8 cellular contexts compared by ENCODE assay signal in genomic region chr11:64767344-64768299, GRCh38. TPM values are rescaled to one million over a fixed set of nuclear protein-coding genes. Genes with fewer than 3 reads are reported as not detected.
DNase-seq lines count a peak whose midpoint lies in the region; ATAC-seq, FAIRE-seq and TF ChIP-seq lines count a peak whose summit lies in the region.

No MANE protein-coding gene starts in this region.

- no peak overlapping the region for H3K9ac ChIP-seq in KMS-11
- no peak overlapping the region for H3K9ac ChIP-seq in HepG2 (ENCODE audit: insufficient read depth, low read depth, low read length)

- TF ChIP-seq RAD21 in HepG2 (CRISPR knock-in tag; IDR thresholded peaks at IDR 0.05), result no peak

- CTCF ChIA-PET in HepG2 (lab: Yijun Ruan, JAX; ENCODE audit: low intra/inter-chr PET ratio, low total read pairs), result no interaction called here

- H3K4me1 ChIP-seq in KMS-11 (ENCODE audit: low read depth, poor library complexity, severe bottlenecking), result peaks cover 29% of the 10 kb centered on the region
- H3K4me1 ChIP-seq in HepG2 (ENCODE audit: insufficient read depth, low read length), result peaks cover 3% of the 10 kb centered on the region; the same call in 1 of the 2 replicates

- H3K27me3 ChIP-seq in KMS-11 (ENCODE audit: insufficient read depth, low read depth) (no peaks in the 10 kb centered on the region), HepG2 (ENCODE audit: control insufficient read depth in 1 of 2, insufficient read depth in 2 of 2, low read length in 2 of 2) (no peaks in the 10 kb centered on the region)

- H3K79me2 ChIP-seq in KMS-11 (ENCODE audit: insufficient read depth, low read depth) (peaks cover 40% of the 10 kb centered on the region), HepG2 (ENCODE audit: insufficient read depth, low read length) (peaks cover 14% of the 10 kb centered on the region)

- H3K27ac ChIP-seq in KMS-11, result no peak overlapping the region
- H3K27ac ChIP-seq in HepG2 (ENCODE audit: extremely low read length, insufficient read depth, low read length), result no peak overlapping the region

- H2AFZ ChIP-seq in KMS-11 (ENCODE audit: low read depth) (no peak overlapping the region), HepG2 (ENCODE audit: low read length) (no peak overlapping the region)

- POLR2A ChIA-PET in HepG2 (lab: Yijun Ruan, JAX), result no interaction called here

- WGBS in HepG2 (ENCODE audit: low lambda C conversion rate), result 78% methylated on average over 14 of the region's 19 CpGs

- H3K4me3 ChIP-seq in KMS-11 (IDR thresholded peaks at IDR 0.05; ENCODE audit: insufficient read depth, low read depth, low read length) (no peak overlapping the region), HepG2 (replicated peaks in 1 of 3; ENCODE audit: insufficient read depth in 1 of 3, low read depth in 2 of 3, low read length in 3 of 3) (no peak overlapping the region)

- H4K20me1 ChIP-seq in KMS-11 (ENCODE audit: insufficient read depth) (peaks cover 28% of the 10 kb centered on the region; the same call in 1 of the 2 replicates), HepG2 (ENCODE audit: insufficient read depth, low read length) (peaks cover 88% of the 10 kb centered on the region)

- no peak overlapping the region for H3K4me2 ChIP-seq in KMS-11
- no peak overlapping the region for H3K4me2 ChIP-seq in HepG2 (ENCODE audit: low read depth, low read length)

- TF ChIP-seq CTCF in KMS-11 (conservative IDR thresholded peaks at IDR 0.05; ENCODE audit: low read depth, low read length), result peak; percentile 79
- peak; percentile 77 for TF ChIP-seq CTCF in HepG2 (CRISPR knock-in tag; IDR thresholded peaks at IDR 0.05)

- TF ChIP-seq EP300 in HepG2 (IDR thresholded peaks at IDR 0.05; ENCODE audit: low read depth in 2 of 2, low read length in 2 of 2) (no peak), HepG2 (CRISPR knock-in tag; IDR thresholded peaks at IDR 0.05; ENCODE audit: borderline replicate concordance) (no peak)

- in situ Hi-C loops in T47D (cut with HindIII; ENCODE audit: low pct_unique_long_range_greater_than_20kb, low sequenced_read_pairs), result no loop called here
- in situ Hi-C loops in HepG2 (cut with HindIII; ENCODE audit: extremely low pct_ligation_motif_present, low pct_unique_long_range_greater_than_20kb), result no loop called here

- no peak for FAIRE-seq in HepG2 (lab: Jason Lieb, UNC)

- H3K36me3 ChIP-seq in KMS-11 (ENCODE audit: insufficient read depth) (peaks cover 46% of the 10 kb centered on the region; the same call in 1 of the 2 replicates), HepG2 (replicated peaks in 1 of 2; ENCODE audit: control insufficient read depth in 1 of 2, insufficient read depth in 2 of 2, low read length in 2 of 2) (peaks cover 58 to 91% of the 10 kb centered on the region in 2 experiments)

- DNase-seq in D341Med (ENCODE audit: low spot score) (peak; percentile 66), UCSD-AML1 (lab: John Stamatoyannopoulos, UW; ENCODE audit: unreplicated experiment) (peak; percentile 60), T47D (ENCODE audit: low read depth in 1 of 2, low spot score in 1 of 2) (peak; percentile 62 to 81), HepG2 (ENCODE audit: low spot score) (peak; percentile 67)
- DNase-seq in stimulated activated CD4-positive, alpha-beta T cell treated with anti-CD3 and anti-CD28 coated beads, TNF-alpha, amount 100 ng/mL, for 48 hours (ENCODE audit: low read depth in 3 of 3), result peak; percentile 56 to 87 (median 80)

- ATAC-seq in HepG2, result peak; percentile 57
- no peak for ATAC-seq in GM18861 (IDR thresholded peaks at IDR 0.05; ENCODE audit: unreplicated experiment)
- no peak for ATAC-seq in GM18868 (IDR thresholded peaks at IDR 0.05; ENCODE audit: unreplicated experiment)

- no peaks in the 10 kb centered on the region for H3K9me3 ChIP-seq in HepG2 (ENCODE audit: low read length)

- BruUV-seq in HepG2 (replicated peaks; lab: Mats Ljungman, UMichigan), result no TSS peak

- peak in 1 of 2 experiments; percentile 26; a peak in 2 of 4 replicates for TF ChIP-seq POLR2A in HepG2 (IDR thresholded peaks at IDR 0.05; ENCODE audit: insufficient read depth in 1 of 2, low read depth in 2 of 2, low read length in 2 of 2)

- intact Hi-C loops in HepG2 (cut with micrococcal nuclease; ENCODE audit: unreplicated experiment), result no loop called here

RNA-seq across cellular contexts. Expression of gene PYGM, which starts 7.8 kb away (rescaled TPM):
- total RNA-seq in HepG2 (2016; rRNA removed; fragmentation: Illumina TruSeq; extraction: Trizol), result 0.11 TPM in 1 of 2 replicates, not detected in the other
- not detected in 2 replicates for total RNA-seq in HepG2 (2016; cell fraction: cytosol; rRNA removed; fragmentation: Illumina TruSeq; extraction: Trizol; ENCODE audit: low read depth)
- 0.06 TPM in 1 of 2 replicates, not detected in the other for total RNA-seq in HepG2 (2016; cell fraction: insoluble cytoplasmic fraction; rRNA removed; fragmentation: Illumina TruSeq; extraction: Trizol)
- not detected in 2 replicates for total RNA-seq in HepG2 (2016; cell fraction: membrane; rRNA removed; fragmentation: Illumina TruSeq; extraction: Trizol)
- total RNA-seq in HepG2 (2016; cell fraction: nucleus; rRNA removed; fragmentation: Illumina TruSeq; extraction: Trizol), result 0.13 and 0.16 TPM in 2 replicates
- polyA plus RNA-seq in HepG2 (2011; rRNA removed), result 0.12 and 0.13 TPM in 2 replicates
- polyA plus RNA-seq in HepG2 (2011; cell fraction: cytosol; rRNA removed), result 0.08 and 0.09 TPM in 2 replicates
- 0.31 and 0.51 TPM in 2 replicates for polyA plus RNA-seq in HepG2 (2011; cell fraction: nucleus; rRNA removed)
- polyA plus RNA-seq in HepG2 (2012), result 0.19 and 0.24 TPM in 2 replicates
- not detected in 2 replicates for polyA plus RNA-seq in HepG2 (2016; cell fraction: cytosol; fragmentation: Illumina TruSeq; extraction: Trizol; ENCODE audit: low read depth)
- not detected in 2 replicates for polyA plus RNA-seq in HepG2 (2016; cell fraction: insoluble cytoplasmic fraction; fragmentation: Illumina TruSeq; extraction: Trizol; ENCODE audit: low read depth)
- polyA plus RNA-seq in HepG2 (2016; cell fraction: membrane; fragmentation: Illumina TruSeq; extraction: Trizol; ENCODE audit: low read depth), result not detected in 2 replicates
- not detected in 2 replicates for polyA plus RNA-seq in HepG2 (2016; cell fraction: nucleus; fragmentation: Illumina TruSeq; extraction: Trizol; ENCODE audit: insufficient read depth, low read depth)
- polyA minus RNA-seq in HepG2 (2011; rRNA and poly(A)+ RNA removed; ENCODE audit: low replicate concordance), result 0.68 and 0.84 TPM in 2 replicates
- polyA minus RNA-seq in HepG2 (2011; cell fraction: cytosol; rRNA and poly(A)+ RNA removed), result 0.26 TPM in 1 of 2 replicates, not detected in the other
- polyA minus RNA-seq in HepG2 (2011; cell fraction: nucleus; rRNA and poly(A)+ RNA removed), result 0.62 and 0.77 TPM in 2 replicates

RNA-seq across cellular contexts. Expression of gene SF1, which starts 10.7 kb away (rescaled TPM):
- 42.5 and 70.4 TPM in 2 replicates for total RNA-seq in HepG2 (2016; rRNA removed; fragmentation: Illumina TruSeq; extraction: Trizol)
- 16.0 and 19.1 TPM in 2 replicates for total RNA-seq in HepG2 (2016; cell fraction: cytosol; rRNA removed; fragmentation: Illumina TruSeq; extraction: Trizol; ENCODE audit: low read depth)
- total RNA-seq in HepG2 (2016; cell fraction: insoluble cytoplasmic fraction; rRNA removed; fragmentation: Illumina TruSeq; extraction: Trizol), result 36.1 and 70.7 TPM in 2 replicates
- total RNA-seq in HepG2 (2016; cell fraction: membrane; rRNA removed; fragmentation: Illumina TruSeq; extraction: Trizol), result 45.9 and 46.6 TPM in 2 replicates
- 163 and 180 TPM in 2 replicates for total RNA-seq in HepG2 (2016; cell fraction: nucleus; rRNA removed; fragmentation: Illumina TruSeq; extraction: Trizol)
- 51.9 and 55.5 TPM in 2 replicates for polyA plus RNA-seq in HepG2 (2011; rRNA removed)
- 14.3 and 16.0 TPM in 2 replicates for polyA plus RNA-seq in HepG2 (2011; cell fraction: cytosol; rRNA removed)
- polyA plus RNA-seq in HepG2 (2011; cell fraction: nucleus; rRNA removed), result 223 and 237 TPM in 2 replicates
- polyA plus RNA-seq in HepG2 (2012), result 130 and 151 TPM in 2 replicates
- polyA plus RNA-seq in HepG2 (2016; cell fraction: cytosol; fragmentation: Illumina TruSeq; extraction: Trizol; ENCODE audit: low read depth), result 30.5 and 31.3 TPM in 2 replicates
- 93.3 and 132 TPM in 2 replicates for polyA plus RNA-seq in HepG2 (2016; cell fraction: insoluble cytoplasmic fraction; fragmentation: Illumina TruSeq; extraction: Trizol; ENCODE audit: low read depth)
- 63.8 and 66.4 TPM in 2 replicates for polyA plus RNA-seq in HepG2 (2016; cell fraction: membrane; fragmentation: Illumina TruSeq; extraction: Trizol; ENCODE audit: low read depth)
- polyA plus RNA-seq in HepG2 (2016; cell fraction: nucleus; fragmentation: Illumina TruSeq; extraction: Trizol; ENCODE audit: insufficient read depth, low read depth), result 426 and 461 TPM in 2 replicates
- 77.9 and 101 TPM in 2 replicates for polyA minus RNA-seq in HepG2 (2011; rRNA and poly(A)+ RNA removed; ENCODE audit: low replicate concordance)
- 31.1 and 32.0 TPM in 2 replicates for polyA minus RNA-seq in HepG2 (2011; cell fraction: cytosol; rRNA and poly(A)+ RNA removed)
- 297 and 338 TPM in 2 replicates for polyA minus RNA-seq in HepG2 (2011; cell fraction: nucleus; rRNA and poly(A)+ RNA removed)

RNA-seq across cellular contexts. Expression of gene RASGRP2, which starts 23.7 kb away (rescaled TPM):
- total RNA-seq in HepG2 (2016; rRNA removed; fragmentation: Illumina TruSeq; extraction: Trizol), result not detected in 2 replicates
- total RNA-seq in HepG2 (2016; cell fraction: cytosol; rRNA removed; fragmentation: Illumina TruSeq; extraction: Trizol; ENCODE audit: low read depth), result not detected in 2 replicates
- not detected in 2 replicates for total RNA-seq in HepG2 (2016; cell fraction: insoluble cytoplasmic fraction; rRNA removed; fragmentation: Illumina TruSeq; extraction: Trizol)
- total RNA-seq in HepG2 (2016; cell fraction: membrane; rRNA removed; fragmentation: Illumina TruSeq; extraction: Trizol), result not detected in 2 replicates
- not detected in 2 replicates for total RNA-seq in HepG2 (2016; cell fraction: nucleus; rRNA removed; fragmentation: Illumina TruSeq; extraction: Trizol)
- 0.18 and 0.61 TPM in 2 replicates for polyA plus RNA-seq in HepG2 (2011; rRNA removed)
- polyA plus RNA-seq in HepG2 (2011; cell fraction: cytosol; rRNA removed), result 0.23 TPM in 2 replicates
- 0.54 and 1.5 TPM in 2 replicates for polyA plus RNA-seq in HepG2 (2011; cell fraction: nucleus; rRNA removed)
- 0.38 TPM in 1 of 2 replicates, not detected in the other for polyA plus RNA-seq in HepG2 (2012)
- 0.26 and 0.27 TPM in 2 replicates for polyA plus RNA-seq in HepG2 (2016; cell fraction: cytosol; fragmentation: Illumina TruSeq; extraction: Trizol; ENCODE audit: low read depth)
- polyA plus RNA-seq in HepG2 (2016; cell fraction: insoluble cytoplasmic fraction; fragmentation: Illumina TruSeq; extraction: Trizol; ENCODE audit: low read depth), result not detected in 2 replicates
- polyA plus RNA-seq in HepG2 (2016; cell fraction: membrane; fragmentation: Illumina TruSeq; extraction: Trizol; ENCODE audit: low read depth), result 0.30 TPM in 1 of 2 replicates, not detected in the other
- polyA plus RNA-seq in HepG2 (2016; cell fraction: nucleus; fragmentation: Illumina TruSeq; extraction: Trizol; ENCODE audit: insufficient read depth, low read depth), result not detected in 2 replicates
- 0.28 TPM in 1 of 2 replicates, not detected in the other for polyA minus RNA-seq in HepG2 (2011; rRNA and poly(A)+ RNA removed; ENCODE audit: low replicate concordance)
- not detected in 2 replicates for polyA minus RNA-seq in HepG2 (2011; cell fraction: cytosol; rRNA and poly(A)+ RNA removed)
- polyA minus RNA-seq in HepG2 (2011; cell fraction: nucleus; rRNA and poly(A)+ RNA removed), result not detected in 2 replicates

RNA-seq across cellular contexts. Expression of gene MAP4K2, which starts 35.4 kb away (rescaled TPM):
- 7.8 and 8.3 TPM in 2 replicates for total RNA-seq in HepG2 (2016; rRNA removed; fragmentation: Illumina TruSeq; extraction: Trizol)
- 3.5 and 4.1 TPM in 2 replicates for total RNA-seq in HepG2 (2016; cell fraction: cytosol; rRNA removed; fragmentation: Illumina TruSeq; extraction: Trizol; ENCODE audit: low read depth)
- total RNA-seq in HepG2 (2016; cell fraction: insoluble cytoplasmic fraction; rRNA removed; fragmentation: Illumina TruSeq; extraction: Trizol), result 4.8 and 7.6 TPM in 2 replicates
- 10.9 and 11.1 TPM in 2 replicates for total RNA-seq in HepG2 (2016; cell fraction: membrane; rRNA removed; fragmentation: Illumina TruSeq; extraction: Trizol)
- total RNA-seq in HepG2 (2016; cell fraction: nucleus; rRNA removed; fragmentation: Illumina TruSeq; extraction: Trizol), result 6.7 and 7.4 TPM in 2 replicates
- polyA plus RNA-seq in HepG2 (2011; rRNA removed), result 15.5 and 17.6 TPM in 2 replicates
- polyA plus RNA-seq in HepG2 (2011; cell fraction: cytosol; rRNA removed), result 7.7 and 11.1 TPM in 2 replicates
- 71.3 and 101 TPM in 2 replicates for polyA plus RNA-seq in HepG2 (2011; cell fraction: nucleus; rRNA removed)
- 8.7 and 10.1 TPM in 2 replicates for polyA plus RNA-seq in HepG2 (2012)
- 5.1 and 6.2 TPM in 2 replicates for polyA plus RNA-seq in HepG2 (2016; cell fraction: cytosol; fragmentation: Illumina TruSeq; extraction: Trizol; ENCODE audit: low read depth)
- 7.8 and 9.1 TPM in 2 replicates for polyA plus RNA-seq in HepG2 (2016; cell fraction: insoluble cytoplasmic fraction; fragmentation: Illumina TruSeq; extraction: Trizol; ENCODE audit: low read depth)
- 9.5 and 11.8 TPM in 2 replicates for polyA plus RNA-seq in HepG2 (2016; cell fraction: membrane; fragmentation: Illumina TruSeq; extraction: Trizol; ENCODE audit: low read depth)
- polyA plus RNA-seq in HepG2 (2016; cell fraction: nucleus; fragmentation: Illumina TruSeq; extraction: Trizol; ENCODE audit: insufficient read depth, low read depth), result 20.0 and 20.1 TPM in 2 replicates
- 25.9 and 40.8 TPM in 2 replicates for polyA minus RNA-seq in HepG2 (2011; rRNA and poly(A)+ RNA removed; ENCODE audit: low replicate concordance)
- 4.3 and 6.6 TPM in 2 replicates for polyA minus RNA-seq in HepG2 (2011; cell fraction: cytosol; rRNA and poly(A)+ RNA removed)
- 8.7 and 10.9 TPM in 2 replicates for polyA minus RNA-seq in HepG2 (2011; cell fraction: nucleus; rRNA and poly(A)+ RNA removed)

RNA-seq across cellular contexts. Expression of gene MEN1, which starts 42.7 kb away (rescaled TPM):
- 15.3 and 20.5 TPM in 2 replicates for total RNA-seq in HepG2 (2016; rRNA removed; fragmentation: Illumina TruSeq; extraction: Trizol)
- total RNA-seq in HepG2 (2016; cell fraction: cytosol; rRNA removed; fragmentation: Illumina TruSeq; extraction: Trizol; ENCODE audit: low read depth), result 3.8 and 4.3 TPM in 2 replicates
- 11.7 and 21.5 TPM in 2 replicates for total RNA-seq in HepG2 (2016; cell fraction: insoluble cytoplasmic fraction; rRNA removed; fragmentation: Illumina TruSeq; extraction: Trizol)
- total RNA-seq in HepG2 (2016; cell fraction: membrane; rRNA removed; fragmentation: Illumina TruSeq; extraction: Trizol), result 9.8 and 11.2 TPM in 2 replicates
- 16.8 and 17.9 TPM in 2 replicates for total RNA-seq in HepG2 (2016; cell fraction: nucleus; rRNA removed; fragmentation: Illumina TruSeq; extraction: Trizol)
- 27.3 and 30.9 TPM in 2 replicates for polyA plus RNA-seq in HepG2 (2011; rRNA removed)
- polyA plus RNA-seq in HepG2 (2011; cell fraction: cytosol; rRNA removed), result 11.1 and 16.7 TPM in 2 replicates
- polyA plus RNA-seq in HepG2 (2011; cell fraction: nucleus; rRNA removed), result 97.2 and 109 TPM in 2 replicates
- polyA plus RNA-seq in HepG2 (2012), result 19.6 and 26.4 TPM in 2 replicates
- 5.0 and 5.9 TPM in 2 replicates for polyA plus RNA-seq in HepG2 (2016; cell fraction: cytosol; fragmentation: Illumina TruSeq; extraction: Trizol; ENCODE audit: low read depth)
- polyA plus RNA-seq in HepG2 (2016; cell fraction: insoluble cytoplasmic fraction; fragmentation: Illumina TruSeq; extraction: Trizol; ENCODE audit: low read depth), result 24.4 and 31.0 TPM in 2 replicates
- polyA plus RNA-seq in HepG2 (2016; cell fraction: membrane; fragmentation: Illumina TruSeq; extraction: Trizol; ENCODE audit: low read depth), result 13.6 and 15.0 TPM in 2 replicates
- 70.2 and 70.8 TPM in 2 replicates for polyA plus RNA-seq in HepG2 (2016; cell fraction: nucleus; fragmentation: Illumina TruSeq; extraction: Trizol; ENCODE audit: insufficient read depth, low read depth)
- 38.1 and 40.7 TPM in 2 replicates for polyA minus RNA-seq in HepG2 (2011; rRNA and poly(A)+ RNA removed; ENCODE audit: low replicate concordance)
- 14.8 and 15.4 TPM in 2 replicates for polyA minus RNA-seq in HepG2 (2011; cell fraction: cytosol; rRNA and poly(A)+ RNA removed)
- 11.1 and 15.7 TPM in 2 replicates for polyA minus RNA-seq in HepG2 (2011; cell fraction: nucleus; rRNA and poly(A)+ RNA removed)
